In genomic region chr21:28884976-28885852, GRCh38 we compare ENCODE assay signal across 8 cellular contexts.
DNase-seq lines count a peak whose midpoint lies in the region; TF ChIP-seq lines count a peak whose summit lies in the region.

No MANE protein-coding gene starts in this region.

- H3K79me2 ChIP-seq in H9 (ENCODE audit: insufficient read depth, low read length) = no peaks in the 10 kb centered on the region

- H3K27me3 ChIP-seq in H9 (ENCODE audit: insufficient read depth, low read length) = no peaks in the 10 kb centered on the region
- H3K27me3 ChIP-seq in stomach = no peaks in the 10 kb centered on the region

- H2BK5ac ChIP-seq in H9 (ENCODE audit: insufficient read length, low read length) = no peak overlapping the region

- H4K5ac ChIP-seq in H9 (ENCODE audit: insufficient read length, low read depth, low read length) = no peak overlapping the region

- peaks cover 0 to 25% (median 18%) of the 10 kb centered on the region in 4 donors for H3K36me3 ChIP-seq in stomach

- peak overlapping the region; percentile 80 for H3K18ac ChIP-seq in H9 (ENCODE audit: insufficient read length, low read depth, low read length)

- H3K27ac ChIP-seq in H9 (ENCODE audit: insufficient read length, low read depth, low read length) (no peak overlapping the region), stomach (peak overlapping the region; percentile 88 to 95 (median 91))

- H3K23ac ChIP-seq in H9 (ENCODE audit: insufficient read length, low read depth, low read length) = no peak overlapping the region

- H3K4me3 ChIP-seq in foreskin fibroblast (ENCODE audit: low read depth in 1 of 2, low read length in 2 of 2) (peak overlapping the region; percentile 71 to 73), stomach (peak overlapping the region; percentile 44 to 63 (median 58))

- H3K9me3 ChIP-seq in H9 (ENCODE audit: control insufficient read depth, low read depth, low read length) = no peaks in the 10 kb centered on the region
- H3K9me3 ChIP-seq in stomach = no peaks in the 10 kb centered on the region

- H2BK120ac ChIP-seq in H9 (ENCODE audit: low read depth, low read length, poor library complexity, severe bottlenecking) = no peak overlapping the region

- H2AFZ ChIP-seq in H9 (ENCODE audit: low read length) = peak overlapping the region; percentile 19

- TF ChIP-seq EP300 in stomach (IDR thresholded peaks at IDR 0.05) = no peak

- H3T11ph ChIP-seq in H9 (ENCODE audit: low read length) = no peak overlapping the region

- H3K4me1 Mint-ChIP-seq in H9 (peaks cover 0 to 8% of the 10 kb centered on the region in 2 experiments; a peak in 2 of 4 replicates), neural crest cell (peaks cover 20% of the 10 kb centered on the region)

- peaks cover 0 to 4% of the 10 kb centered on the region in 2 experiments; a peak in 1 of 5 replicates for H3K9me3 Mint-ChIP-seq in H9
- no peaks in the 10 kb centered on the region for H3K9me3 Mint-ChIP-seq in neural crest cell

- H3K4me2 ChIP-seq in H9 (ENCODE audit: insufficient read depth, insufficient read length, low read length) = peak overlapping the region; percentile 77

- H3K23me2 ChIP-seq in H9 (ENCODE audit: insufficient read length, low read depth, low read length, poor library complexity, severe bottlenecking) = no peaks in the 10 kb centered on the region

- H4K8ac ChIP-seq in H9 (replicated peaks; ENCODE audit: insufficient read length, low read depth, low read length) = no peak overlapping the region

- H2BK15ac ChIP-seq in H9 (ENCODE audit: low read depth, low read length) = no peak overlapping the region

- DNase-seq in ELR (ENCODE audit: low read depth) (peak; percentile 89), H9 (peak; percentile 85), M059J (ENCODE audit: low read depth) (peak; percentile 91), foreskin fibroblast (peak; percentile 92 to 96), neural crest cell (ENCODE audit: low read depth, low spot score) (peak; percentile 65), stomach (peak; percentile 82)
- DNase-seq in activated effector memory CD4-positive, alpha-beta T cell treated with anti-CD3 and anti-CD28 coated beads, Interleukin-2, amount 50 U/mL, for 16 hours = peak; percentile 96

- H3K4me3 Mint-ChIP-seq in H9 (peak overlapping the region; percentile 93 to 96), neural crest cell (peak overlapping the region; percentile 93)

- no peak overlapping the region for H2BK12ac ChIP-seq in H9 (ENCODE audit: insufficient read length, low read depth, low read length)

- no peaks in the 10 kb centered on the region for H3K4me1 ChIP-seq in H9 (ENCODE audit: insufficient read depth, low read length)
- H3K4me1 ChIP-seq in stomach = peaks cover 11 to 18% (median 12%) of the 10 kb centered on the region in 4 donors

- H3K56ac ChIP-seq in H9 (ENCODE audit: insufficient read length, low read depth, low read length) = no peak overlapping the region

- H4K20me1 ChIP-seq in H9 (ENCODE audit: control insufficient read depth, insufficient read depth, insufficient read length) = no peaks in the 10 kb centered on the region

- peak overlapping the region; percentile 75 for H3K14ac ChIP-seq in H9 (ENCODE audit: insufficient read depth, low read length)

- WGBS in H9 (ENCODE audit: extremely low coverage, insufficient read length, low lambda C conversion rate) = no CpG with 5 or more reads among the region's 47 CpGs
- 4 to 8% (median 5%) methylated on average over 28 to 47 of the region's 47 CpGs for WGBS in stomach, 5 donors

- no peak overlapping the region for H2BK20ac ChIP-seq in H9 (ENCODE audit: low read depth, low read length, poor library complexity, severe bottlenecking)

- H3K36me3 Mint-ChIP-seq in H9 (ENCODE audit: insufficient read depth in 1 of 3, low read depth in 3 of 3) = peaks cover 7 to 20% (median 19%) of the 10 kb centered on the region in 3 experiments
- H3K36me3 Mint-ChIP-seq in neural crest cell (ENCODE audit: low read depth) = peaks cover 6% of the 10 kb centered on the region

- TF ChIP-seq POLR2A in Raji (IDR thresholded peaks at IDR 0.05; ENCODE audit: insufficient read depth, low read depth, low read length) (peak; percentile 80), stomach (IDR thresholded peaks at IDR 0.05) (no peak)

- no peaks in the 10 kb centered on the region for H3K79me1 ChIP-seq in H9 (ENCODE audit: insufficient read depth, low read depth, low read length, poor library complexity, severe bottlenecking)

- no peak overlapping the region for H4K91ac ChIP-seq in H9 (ENCODE audit: insufficient read length, low read depth, low read length)

- H3K9ac ChIP-seq in H9 (ENCODE audit: extremely low read depth, insufficient read length, low read length) = peak overlapping the region; percentile 63

- H3K4ac ChIP-seq in H9 (ENCODE audit: low read depth, low read length) = no peak overlapping the region

- no peak for TF ChIP-seq CTCF in H9 (conservative IDR thresholded peaks at IDR 0.05)
- TF ChIP-seq CTCF in foreskin fibroblast (IDR thresholded peaks at IDR 0.05; ENCODE audit: low read depth, low read length) = no peak
- TF ChIP-seq CTCF in neural crest cell (conservative IDR thresholded peaks at IDR 0.05) = no peak
- peak in 1 of 7 experiments; percentile 15 for TF ChIP-seq CTCF in stomach (IDR thresholded peaks at IDR 0.05)

- peak overlapping the region; percentile 96 to 100 (median 99) for H3K27ac Mint-ChIP-seq in H9
- H3K27ac Mint-ChIP-seq in neural crest cell (ENCODE audit: unreplicated experiment) = peak overlapping the region; percentile 99

- H3K27me3 Mint-ChIP-seq in H9 (ENCODE audit: low read depth) (peaks cover 8% of the 10 kb centered on the region), neural crest cell (ENCODE audit: low read depth) (peaks cover 24% of the 10 kb centered on the region)

- H2AK5ac ChIP-seq in H9 (ENCODE audit: insufficient read length, low read length) = no peak overlapping the region

- intact Hi-C loops in stomach (cut with DNase I; ENCODE audit: low total_unique reads) = no loop called here
